21 cellular contexts compared by ENCODE assay signal in the genomic region with DNA sequence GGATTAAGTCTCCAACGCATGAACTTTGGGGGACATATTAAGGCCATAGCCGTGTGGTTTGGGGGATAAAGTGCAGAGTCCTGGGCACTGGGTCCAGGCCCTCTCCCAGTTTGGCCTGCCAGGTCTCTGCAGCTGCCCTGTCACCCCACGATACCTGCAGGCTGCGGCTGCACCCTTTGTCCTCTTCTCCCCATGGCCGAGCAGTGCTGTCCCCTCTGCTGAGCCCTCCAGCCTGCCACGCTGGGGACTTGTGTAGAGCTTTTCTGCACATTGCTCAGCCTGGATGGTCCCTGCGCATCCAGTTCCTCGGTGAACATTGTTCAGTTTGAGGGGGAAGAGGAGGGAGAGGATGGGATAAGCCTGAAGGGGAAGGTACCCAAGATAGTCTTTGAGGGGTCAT.
"Had no signal": no experiment of that assay in that cellular context is flagged by ENCODE, and none has a peak within 500 bp of the region (broad histone marks: within the 10 kb centered on the region; RNA-seq: fewer than 3 reads in every experiment).

No MANE protein-coding gene starts in this region.

- H3K9me3 Mint-ChIP-seq: type B pancreatic cell had no signal

- H3K27me3 ChIP-seq: right lobe of liver, tibial nerve, vagina had no signal

- H3K27me3 Mint-ChIP-seq: naive thymus-derived CD8-positive, alpha-beta T cell; stimulated activated memory B cell treated with anti-CD40 and anti-IgM and Interleukin-4, amounts not matched to agents 10 μg/mL and 1 μg/mL and 100 μg/mL, for 72 hours; stimulated activated naive CD8-positive, alpha-beta T cell treated with anti-CD3 and anti-CD28 coated beads, Interleukin-15, amount 100 ng/mL, for 72 hours; type B pancreatic cell had no signal

- H3K36me3 ChIP-seq: left ventricle myocardium inferior, right lobe of liver, tibial nerve, vagina had no signal

- H3K9me3 ChIP-seq: psoas muscle, right lobe of liver, tibial nerve, vagina had no signal

- ATAC-seq: naive thymus-derived CD8-positive, alpha-beta T cell; psoas muscle; stimulated activated memory B cell treated with anti-CD40 and anti-IgM and Interleukin-4, amounts not matched to agents 10 μg/mL and 1 μg/mL and 100 μg/mL, for 72 hours; stimulated activated naive CD8-positive, alpha-beta T cell treated with anti-CD3 and anti-CD28 coated beads, Interleukin-15, amount 100 ng/mL, for 72 hours had no signal

- H3K4me1 Mint-ChIP-seq: memory B cell; stimulated activated memory B cell treated with anti-CD40 and anti-IgM and Interleukin-4, amounts not matched to agents 10 μg/mL and 1 μg/mL and 100 μg/mL, for 72 hours had no signal

- H3K4me1 ChIP-seq: left ventricle myocardium inferior, parathyroid adenoma, psoas muscle, right lobe of liver, tibial nerve, vagina had no signal

- H3K4me3 Mint-ChIP-seq: memory B cell; naive thymus-derived CD8-positive, alpha-beta T cell; stimulated activated memory B cell treated with anti-CD40 and anti-IgM and Interleukin-4, amounts not matched to agents 10 μg/mL and 1 μg/mL and 100 μg/mL, for 72 hours; stimulated activated naive CD8-positive, alpha-beta T cell treated with anti-CD3 and anti-CD28 coated beads, Interleukin-15, amount 100 ng/mL, for 72 hours; type B pancreatic cell had no signal

- H3K4me3 ChIP-seq: left ventricle myocardium inferior, psoas muscle, right lobe of liver, smooth muscle cell, tibial nerve, vagina had no signal

- H3K36me3 Mint-ChIP-seq: memory B cell; stimulated activated memory B cell treated with anti-CD40 and anti-IgM and Interleukin-4, amounts not matched to agents 10 μg/mL and 1 μg/mL and 100 μg/mL, for 72 hours had no signal

- H3K27ac Mint-ChIP-seq: memory B cell; stimulated activated memory B cell treated with anti-CD40 and anti-IgM and Interleukin-4, amounts not matched to agents 10 μg/mL and 1 μg/mL and 100 μg/mL, for 72 hours; stimulated activated naive CD8-positive, alpha-beta T cell treated with anti-CD3 and anti-CD28 coated beads, Interleukin-15, amount 100 ng/mL, for 72 hours; type B pancreatic cell had no signal

- DNase-seq: hypothalamus; islet precursor cell; left ventricle myocardium inferior; naive thymus-derived CD8-positive, alpha-beta T cell; nucleus accumbens; psoas muscle; right lobe of liver; stimulated activated CD4-positive, alpha-beta T cell treated with anti-CD3 and anti-CD28 coated beads, Interleukin-1b, Interleukin-23, amount 100 ng/mL, for 48 hours; stimulated activated CD4-positive, alpha-beta T cell treated with anti-CD3 and anti-CD28 coated beads, Interleukin-2, amount 100 ng/mL, for 48 hours; stimulated activated CD4-positive, alpha-beta T cell treated with anti-CD3 and anti-CD28 coated beads, Interleukin-4, amount 100 ng/mL, for 4 hours; stimulated activated CD8-positive, alpha-beta memory T cell treated with anti-CD3 and anti-CD28 coated beads, Interleukin-4, amount 100 ng/mL, for 48 hours; stimulated activated naive CD4-positive, alpha-beta T cell treated with Interleukin-2 at 50 U/mL for 16 hours; stimulated activated naive CD8-positive, alpha-beta T cell treated with anti-CD3 and anti-CD28 coated beads, Interleukin-15, amount 100 ng/mL, for 72 hours; substantia nigra had no signal

- H3K27ac ChIP-seq: left ventricle myocardium inferior, parathyroid adenoma, psoas muscle, right lobe of liver, tibial nerve, vagina had no signal
